ENCODE assay signal across 26 cellular contexts in genomic region chr17:78403822-78404221, GRCh38.
"Had no signal": no experiment of that assay in that cellular context is flagged by ENCODE, and none has a peak within 500 bp of the region (broad histone marks: within the 10 kb centered on the region; RNA-seq: fewer than 3 reads in every experiment).

No MANE protein-coding gene starts in this region.

- ATAC-seq: activated T-cell treated with anti-CD3 and anti-CD28 coated beads, Interleukin-2, amount 50 U/mL, for 4 hours; WTC11 had no signal

- H3K27ac ChIP-seq: Peyer's patch, RWPE1 had no signal

- DNase-seq: activated CD4-positive, alpha-beta memory T cell treated with anti-CD3 and anti-CD28 coated beads for 36 hours; activated CD4-positive, alpha-beta T cell treated with anti-CD3 and anti-CD28 coated beads, Interleukin-2, amount 10 ng/mL, durations not matched to agents 7 days and 5 days; activated CD4-positive, CD25-positive, alpha-beta regulatory T cell treated with anti-CD3 and anti-CD28 coated beads, Interleukin-2, amount 50 U/mL, for 72 hours; activated CD8-positive, alpha-beta memory T cell treated with anti-CD3 and anti-CD28 coated beads for 24 hours; activated gamma-delta T cell treated with Interleukin-2 at 50 U/mL for 16 hours; activated T-cell treated with anti-CD3 and anti-CD28 coated beads, Interleukin-2, amount 50 U/mL, for 4 hours; amygdala; Kasumi-1; KBM-7; NCI-H1105 treated with DMSO at 0.1 percent for 48 hours; NCI-H1436 treated with DMSO at 0.1 percent for 48 hours; NCI-H187; NCI-H2081 treated with DMSO at 0.1 percent for 48 hours; NCI-H446; NCI-H524; Peyer's patch; SHP77 treated with DMSO at 0.1 percent for 48 hours; T-helper 9 cell had no signal

- H3K27me3 Mint-ChIP-seq: activated CD4-positive, alpha-beta memory T cell treated with anti-CD3 and anti-CD28 coated beads for 36 hours; activated CD4-positive, alpha-beta T cell treated with anti-CD3 and anti-CD28 coated beads, Interleukin-2, amount 10 ng/mL, durations not matched to agents 7 days and 5 days; activated naive CD8-positive, alpha-beta T cell; brain; central memory CD8-positive, alpha-beta T cell had no signal

- H3K27me3 ChIP-seq: Peyer's patch had no signal

- H3K4me3 ChIP-seq: Peyer's patch had no signal

- FAIRE-seq: astrocyte had no signal

- H3K9me3 ChIP-seq: Peyer's patch had no signal

- H3K4me3 Mint-ChIP-seq: activated CD4-positive, alpha-beta memory T cell treated with anti-CD3 and anti-CD28 coated beads for 36 hours; activated CD4-positive, alpha-beta T cell treated with anti-CD3 and anti-CD28 coated beads, Interleukin-2, amount 10 ng/mL, durations not matched to agents 7 days and 5 days; activated naive CD8-positive, alpha-beta T cell; activated T-cell treated with anti-CD3 and anti-CD28 coated beads, Interleukin-2, amount 50 U/mL, for 4 hours; brain; central memory CD8-positive, alpha-beta T cell; T-helper 1 cell treated with Interleukin-12 subunit alpha and Interleukin-12 subunit beta and Interleukin-4 antibody, amounts not matched to agents 30 μg/mL and 1 μg/mL, for 36 hours; WTC11 had no signal

- H3K27ac Mint-ChIP-seq: activated CD4-positive, alpha-beta memory T cell treated with anti-CD3 and anti-CD28 coated beads for 36 hours; activated CD4-positive, alpha-beta T cell treated with anti-CD3 and anti-CD28 coated beads, Interleukin-2, amount 10 ng/mL, durations not matched to agents 7 days and 5 days; activated naive CD8-positive, alpha-beta T cell; activated T-helper 2 cell treated with anti-CD3 and anti-CD28 coated beads, Interferon-gamma antibody, Interleukin-2, Interleukin-4, amounts not matched to agents 10 μg/mL and 5 μg/mL and 100 μg/mL, durations not matched to agents 14 hours and 24 hours and 36 hours; brain; WTC11 had no signal
